In the genomic region with DNA sequence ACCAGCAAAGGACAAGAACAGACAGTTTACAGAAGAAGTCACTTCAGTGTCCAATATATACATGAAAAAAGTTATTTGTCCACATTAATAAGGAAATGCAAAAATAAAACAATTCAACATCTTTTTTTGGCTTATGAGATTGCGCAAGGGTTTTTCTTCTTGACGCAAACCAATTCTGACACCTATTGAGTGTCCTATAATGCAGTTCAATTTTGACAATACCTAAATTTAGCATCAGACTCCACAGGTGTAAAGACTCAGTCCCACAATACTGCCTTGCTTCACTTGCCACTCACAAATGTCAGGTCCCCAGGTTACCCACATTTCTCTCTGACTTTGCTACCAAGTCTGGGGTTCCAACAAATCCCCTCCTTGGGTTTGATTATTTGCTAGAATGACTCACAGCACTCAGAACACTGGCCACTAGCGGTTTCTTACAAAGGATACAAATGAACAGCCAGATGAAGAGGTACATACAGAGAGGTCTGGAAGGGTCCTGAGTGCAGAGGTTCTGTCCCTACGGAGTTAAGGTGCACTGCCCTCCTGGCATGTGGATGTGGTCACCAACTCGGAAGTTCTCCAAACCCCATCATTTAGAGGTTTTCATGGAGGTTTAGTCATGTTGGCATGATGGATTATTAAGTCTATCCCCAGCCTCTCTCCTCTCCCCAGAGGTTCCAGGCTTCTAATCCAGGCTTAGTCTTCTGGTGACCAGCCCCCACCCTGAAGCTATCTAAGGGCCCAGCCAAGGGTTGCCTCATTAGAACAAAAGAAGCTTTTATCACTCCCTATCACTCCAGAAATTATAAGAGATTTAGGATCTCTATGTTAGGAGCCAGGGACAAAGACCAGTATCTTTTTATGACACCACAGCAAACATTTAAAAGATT, we compare ENCODE assay signal across 1 cellular context.
A peak's percentile ranks its signal among the peaks of the same experiment; 100 is the strongest.
TF ChIP-seq lines count a peak whose summit lies in the region.

No MANE protein-coding gene starts in this region.

TF ChIP-seq in K562, 482 proteins besides CTCF, POLR2A, EP300 and RAD21:
- TF ChIP-seq, protein P1, sequence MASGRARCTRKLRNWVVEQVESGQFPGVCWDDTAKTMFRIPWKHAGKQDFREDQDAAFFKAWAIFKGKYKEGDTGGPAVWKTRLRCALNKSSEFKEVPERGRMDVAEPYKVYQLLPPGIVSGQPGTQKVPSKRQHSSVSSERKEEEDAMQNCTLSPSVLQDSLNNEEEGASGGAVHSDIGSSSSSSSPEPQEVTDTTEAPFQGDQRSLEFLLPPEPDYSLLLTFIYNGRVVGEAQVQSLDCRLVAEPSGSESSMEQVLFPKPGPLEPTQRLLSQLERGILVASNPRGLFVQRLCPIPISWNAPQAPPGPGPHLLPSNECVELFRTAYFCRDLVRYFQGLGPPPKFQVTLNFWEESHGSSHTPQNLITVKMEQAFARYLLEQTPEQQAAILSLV (tag; IDR thresholded peaks at IDR 0.05), result peak; percentile 36; the same call in 1 of the 2 replicates
- TF ChIP-seq, protein P2, sequence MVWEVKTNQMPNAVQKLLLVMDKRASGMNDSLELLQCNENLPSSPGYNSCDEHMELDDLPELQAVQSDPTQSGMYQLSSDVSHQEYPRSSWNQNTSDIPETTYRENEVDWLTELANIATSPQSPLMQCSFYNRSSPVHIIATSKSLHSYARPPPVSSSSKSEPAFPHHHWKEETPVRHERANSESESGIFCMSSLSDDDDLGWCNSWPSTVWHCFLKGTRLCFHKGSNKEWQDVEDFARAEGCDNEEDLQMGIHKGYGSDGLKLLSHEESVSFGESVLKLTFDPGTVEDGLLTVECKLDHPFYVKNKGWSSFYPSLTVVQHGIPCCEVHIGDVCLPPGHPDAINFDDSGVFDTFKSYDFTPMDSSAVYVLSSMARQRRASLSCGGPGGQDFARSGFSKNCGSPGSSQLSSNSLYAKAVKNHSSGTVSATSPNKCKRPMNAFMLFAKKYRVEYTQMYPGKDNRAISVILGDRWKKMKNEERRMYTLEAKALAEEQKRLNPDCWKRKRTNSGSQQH (CRISPR knock-in tag; IDR thresholded peaks at IDR 0.05), result no peak
- TF ChIP-seq, protein P3, sequence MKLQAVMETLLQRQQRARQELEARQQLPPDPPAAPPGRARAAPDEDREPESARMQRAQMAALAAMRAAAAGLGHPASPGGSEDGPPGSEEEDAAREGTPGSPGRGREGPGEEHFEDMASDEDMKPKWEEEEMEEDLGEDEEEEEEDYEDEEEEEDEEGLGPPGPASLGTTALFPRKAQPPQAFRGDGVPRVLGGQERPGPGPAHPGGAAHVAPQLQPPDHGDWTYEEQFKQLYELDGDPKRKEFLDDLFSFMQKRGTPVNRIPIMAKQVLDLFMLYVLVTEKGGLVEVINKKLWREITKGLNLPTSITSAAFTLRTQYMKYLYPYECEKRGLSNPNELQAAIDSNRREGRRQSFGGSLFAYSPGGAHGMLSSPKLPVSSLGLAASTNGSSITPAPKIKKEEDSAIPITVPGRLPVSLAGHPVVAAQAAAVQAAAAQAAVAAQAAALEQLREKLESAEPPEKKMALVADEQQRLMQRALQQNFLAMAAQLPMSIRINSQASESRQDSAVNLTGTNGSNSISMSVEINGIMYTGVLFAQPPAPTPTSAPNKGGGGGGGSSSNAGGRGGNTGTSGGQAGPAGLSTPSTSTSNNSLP (IDR thresholded peaks at IDR 0.05; ENCODE audit: borderline replicate concordance, low read depth, low read length), result no peak
- TF ChIP-seq, protein P4, sequence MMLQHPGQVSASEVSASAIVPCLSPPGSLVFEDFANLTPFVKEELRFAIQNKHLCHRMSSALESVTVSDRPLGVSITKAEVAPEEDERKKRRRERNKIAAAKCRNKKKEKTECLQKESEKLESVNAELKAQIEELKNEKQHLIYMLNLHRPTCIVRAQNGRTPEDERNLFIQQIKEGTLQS (IDR thresholded peaks at IDR 0.05), result 0 out of 2 replicates have a peak, but pooled peaks have one; percentile 20
- TF ChIP-seq, protein P4 (CRISPR knock-in tag; conservative IDR thresholded peaks at IDR 0.05), result no peak
- TF ChIP-seq SOX6 (IDR thresholded peaks at IDR 0.05) (0 out of 2 replicates have a peak, but pooled peaks have one; percentile 24), CEBPG (CRISPR knock-in tag; IDR thresholded peaks at IDR 0.05) (peak; percentile 55; the same call in 1 of the 2 replicates), CEBPG (tag; conservative IDR thresholded peaks at IDR 0.05 in 1 of 2, IDR thresholded peaks at IDR 0.05 in 1 of 2) (peak; percentile 86 to 95), CBFA2T3 (IDR thresholded peaks at IDR 0.05) (peak; percentile 34), TFAM (CRISPR knock-in tag; conservative IDR thresholded peaks at IDR 0.05) (no peak), CEBPB (tag; IDR thresholded peaks at IDR 0.05) (peak; percentile 98)
